In the genomic region with DNA sequence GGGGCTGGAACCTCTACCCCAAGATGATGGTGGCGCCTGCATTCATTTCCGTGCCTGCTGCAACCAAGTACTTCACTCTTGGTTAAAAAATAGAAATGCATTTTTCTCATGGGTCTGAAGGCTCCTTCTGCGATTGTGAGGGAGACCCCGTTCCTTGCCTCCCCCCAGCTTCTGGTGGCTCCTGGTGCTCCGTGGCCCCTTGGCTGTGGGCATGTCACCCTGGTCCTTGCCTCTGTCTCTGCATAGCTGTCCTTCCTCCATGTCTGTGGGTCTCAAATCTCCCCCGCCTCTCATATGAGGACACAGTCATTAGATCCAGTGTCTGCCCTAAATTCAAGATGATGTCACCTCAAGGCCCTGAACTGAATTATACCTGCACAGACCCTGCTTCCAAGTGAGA, we compare ENCODE assay signal across 16 cellular contexts.
A peak's percentile ranks its signal among the peaks of the same experiment; 100 is the strongest.
DNase-seq lines count a peak whose midpoint lies in the region; ATAC-seq and TF ChIP-seq lines count a peak whose summit lies in the region.
"Had no signal": no experiment of that assay in that cellular context is flagged by ENCODE, and none has a peak within 500 bp of the region (broad histone marks: within the 10 kb centered on the region; RNA-seq: fewer than 3 reads in every experiment).

No MANE protein-coding gene starts in this region.

- no peaks in the 10 kb centered on the region for H3K36me3 Mint-ChIP-seq in activated CD8-positive, alpha-beta memory T cell treated with anti-CD3 and anti-CD28 coated beads, Interleukin-2, amount 10 ng/mL, durations not matched to agents 7 days and 5 days
- H3K36me3 Mint-ChIP-seq: CD4-positive, alpha-beta memory T cell had no signal

- CTCF ChIA-PET in activated CD8-positive, alpha-beta memory T cell treated with anti-CD3 and anti-CD28 coated beads, Interleukin-2, amount 10 ng/mL, durations not matched to agents 7 days and 5 days (lab: Charles Lee) = no interaction called here

- H3K27ac ChIP-seq in lung (ENCODE audit: low read depth in 1 of 2, low read length in 1 of 2) (no peak overlapping the region), upper lobe of right lung (no peak overlapping the region), psoas muscle (no peak overlapping the region)

- H3K4me1 ChIP-seq in lung (ENCODE audit: control insufficient read depth in 2 of 2, insufficient read depth in 2 of 2, low read length in 2 of 2) (no peaks in the 10 kb centered on the region), upper lobe of right lung (no peaks in the 10 kb centered on the region), psoas muscle (no peaks in the 10 kb centered on the region)
- H3K4me1 ChIP-seq: HAP-1 had no signal

- no peaks in the 10 kb centered on the region for H3K27me3 Mint-ChIP-seq in activated CD8-positive, alpha-beta memory T cell treated with anti-CD3 and anti-CD28 coated beads, Interleukin-2, amount 10 ng/mL, durations not matched to agents 7 days and 5 days

- H3K9me3 ChIP-seq in lung (ENCODE audit: control insufficient read depth in 2 of 2, insufficient read depth in 1 of 2, low read length in 1 of 2) = no peaks in the 10 kb centered on the region
- no peaks in the 10 kb centered on the region for H3K9me3 ChIP-seq in upper lobe of right lung
- no peaks in the 10 kb centered on the region for H3K9me3 ChIP-seq in psoas muscle

- no peaks in the 10 kb centered on the region for H3K36me3 ChIP-seq in lung (ENCODE audit: control insufficient read depth in 2 of 2, insufficient read depth in 2 of 2, low read length in 2 of 2)
- H3K36me3 ChIP-seq in upper lobe of right lung = no peaks in the 10 kb centered on the region
- H3K36me3 ChIP-seq in psoas muscle (ENCODE audit: insufficient read depth in 1 of 2, low read depth in 1 of 2) = no peaks in the 10 kb centered on the region
- H3K36me3 ChIP-seq: HAP-1 had no signal

- WGBS in lung, 2 donors = 86 to 93% methylated on average over 6 of the region's 6 CpGs
- WGBS in psoas muscle, 3 donors = 93 to 97% (median 95%) methylated on average over 6 of the region's 6 CpGs

- H3K4me3 ChIP-seq in lung (no peak overlapping the region), upper lobe of right lung (no peak overlapping the region), psoas muscle (no peak overlapping the region)
- H3K4me3 ChIP-seq: GM23338, HAP-1 had no signal

- H3K4me1 Mint-ChIP-seq in activated CD8-positive, alpha-beta memory T cell treated with anti-CD3 and anti-CD28 coated beads, Interleukin-2, amount 10 ng/mL, durations not matched to agents 7 days and 5 days = no peaks in the 10 kb centered on the region
- H3K4me1 Mint-ChIP-seq: CD4-positive, alpha-beta memory T cell had no signal

- DNase-seq in activated CD8-positive, alpha-beta memory T cell treated with anti-CD3 and anti-CD28 coated beads, Interleukin-2, amount 10 ng/mL, durations not matched to agents 7 days and 5 days = peak; percentile 25
- DNase-seq in activated CD8-positive, alpha-beta memory T cell treated with anti-CD3 and anti-CD28 coated beads, Interleukin-2, amount 50 U/mL, for 48 hours = no peak
- peak; percentile 20 for DNase-seq in lung (ENCODE audit: low spot score)
- peak; percentile 35 for DNase-seq in upper lobe of right lung
- DNase-seq in sciatic nerve (ENCODE audit: low spot score) = no peak
- DNase-seq in psoas muscle = no peak
- DNase-seq: C1 segment of cervical spinal cord; Calu3; CD4-positive, alpha-beta memory T cell; COR-L47; DMS53; DMS79 treated with DMSO at 0.1 percent for 48 hours; GF-D8; HFFc6 had no signal

- H3K4me3 Mint-ChIP-seq in activated CD8-positive, alpha-beta memory T cell treated with anti-CD3 and anti-CD28 coated beads, Interleukin-2, amount 10 ng/mL, durations not matched to agents 7 days and 5 days = no peak overlapping the region
- H3K4me3 Mint-ChIP-seq: CD4-positive, alpha-beta memory T cell; GM23338; HFFc6 had no signal

- H3K9me3 Mint-ChIP-seq in activated CD8-positive, alpha-beta memory T cell treated with anti-CD3 and anti-CD28 coated beads, Interleukin-2, amount 10 ng/mL, durations not matched to agents 7 days and 5 days (ENCODE audit: low read depth) = no peaks in the 10 kb centered on the region

- no peak for TF ChIP-seq CTCF in lung (IDR thresholded peaks at IDR 0.05; ENCODE audit: control extremely low read depth, extremely low read depth)
- TF ChIP-seq CTCF in upper lobe of right lung (IDR thresholded peaks at IDR 0.05) = no peak
- no peak for TF ChIP-seq CTCF in psoas muscle (IDR thresholded peaks at IDR 0.05)

- H3K27me3 ChIP-seq in lung (ENCODE audit: control insufficient read depth, insufficient read depth) (no peaks in the 10 kb centered on the region), upper lobe of right lung (no peaks in the 10 kb centered on the region), psoas muscle (ENCODE audit: insufficient read depth in 3 of 3, low read length in 2 of 3) (peaks cover 0 to 2% (median 0%) of the 10 kb centered on the region in 3 donors)

- intact Hi-C loops in upper lobe of right lung (cut with DNase I) (no loop called here), sciatic nerve (cut with DNase I) (no loop called here), psoas muscle (cut with DNase I) (no loop called here)

- H3K27ac Mint-ChIP-seq in activated CD8-positive, alpha-beta memory T cell treated with anti-CD3 and anti-CD28 coated beads, Interleukin-2, amount 10 ng/mL, durations not matched to agents 7 days and 5 days = no peak overlapping the region
- H3K27ac Mint-ChIP-seq: CD4-positive, alpha-beta memory T cell; GM23338; HFFc6 had no signal

- ATAC-seq in activated CD8-positive, alpha-beta memory T cell treated with anti-CD3 and anti-CD28 coated beads, Interleukin-2, amount 10 ng/mL, durations not matched to agents 7 days and 5 days = no peak
- ATAC-seq in lung (ENCODE audit: insufficient read depth, low FRiP score) = no peak
- no peak for ATAC-seq in upper lobe of right lung
- ATAC-seq in sciatic nerve = no peak
- ATAC-seq in psoas muscle = no peak
- ATAC-seq: GM23338 had no signal

Comparison
In these comparisons a context has a peak if more than half of its experiments do, and no peak if none do; other contexts are left out.
1. DNase-seq: peak in activated CD8-positive, alpha-beta memory T cell treated with anti-CD3 and anti-CD28 coated beads, Interleukin-2, amount 10 ng/mL, durations not matched to agents 7 days and 5 days (single experiment), lung (single experiment) and upper lobe of right lung (single experiment); none in activated CD8-positive, alpha-beta memory T cell treated with anti-CD3 and anti-CD28 coated beads, Interleukin-2, amount 50 U/mL, for 48 hours (single experiment), sciatic nerve (single experiment) and psoas muscle (0 of 2).